Comparison of ENCODE assay signal across 2 cellular contexts in genomic region chr6:15763364-15763763, GRCh38.
TF ChIP-seq lines count a peak whose summit lies in the region.

No MANE protein-coding gene starts in this region.

TF ChIP-seq in IMR-90, 13 proteins besides CTCF, POLR2A, EP300 and RAD21 (continued from another document):
- TF ChIP-seq MAFK (IDR thresholded peaks at IDR 0.05; ENCODE audit: low read depth, low read length) = no peak

TF ChIP-seq in K562, 482 proteins besides CTCF, POLR2A, EP300 and RAD21 (continued from another document):
- no peak for TF ChIP-seq CEBPG (CRISPR knock-in tag; IDR thresholded peaks at IDR 0.05)
- peak; percentile 75 to 91 for TF ChIP-seq CEBPG (tag; conservative IDR thresholded peaks at IDR 0.05 in 1 of 2, IDR thresholded peaks at IDR 0.05 in 1 of 2)
- TF ChIP-seq CEBPB (tag; IDR thresholded peaks at IDR 0.05) = peak; percentile 84
